26 cellular contexts compared by ENCODE assay signal in the genomic region with DNA sequence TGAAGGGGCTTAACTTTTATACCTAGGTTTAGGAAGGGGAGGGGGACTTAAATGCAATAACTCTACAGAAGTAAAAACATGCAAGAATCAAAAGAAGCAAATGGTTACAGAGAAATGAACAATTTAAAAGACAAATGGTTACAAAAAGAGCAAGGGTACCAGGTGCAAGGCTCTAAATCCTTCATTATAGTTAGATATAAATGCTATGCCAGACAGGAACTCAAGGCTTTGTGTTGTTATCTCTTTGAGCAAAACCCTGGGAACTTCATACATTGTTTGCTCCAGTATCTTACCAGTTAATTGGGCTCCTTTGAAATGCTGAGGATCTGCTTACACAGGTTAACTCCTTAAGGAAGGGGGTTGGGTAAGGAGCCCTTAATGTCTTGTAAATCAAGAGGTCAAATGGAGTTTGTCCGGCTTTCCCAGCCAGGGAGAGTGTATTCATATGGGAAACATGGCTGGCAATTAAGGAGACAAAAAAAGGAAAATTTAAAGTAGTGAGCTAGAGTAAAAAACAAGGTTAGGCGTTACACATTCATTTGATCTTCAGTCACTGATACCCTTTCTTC.
"Had no signal": no experiment of that assay in that cellular context is flagged by ENCODE, and none has a peak within 500 bp of the region (broad histone marks: within the 10 kb centered on the region; RNA-seq: fewer than 3 reads in every experiment).

No MANE protein-coding gene starts in this region.

- DNase-seq: activated CD4-positive, alpha-beta memory T cell treated with anti-CD3 and anti-CD28 coated beads for 36 hours; activated CD4-positive, alpha-beta T cell treated with anti-CD3 and anti-CD28 coated beads, Interleukin-2, amount 10 ng/mL, durations not matched to agents 24 days and 14 days; activated CD4-positive, CD25-positive, alpha-beta regulatory T cell treated with anti-CD3 and anti-CD28 coated beads, Interleukin-2, amount 50 U/mL, for 72 hours; activated CD8-positive, alpha-beta memory T cell treated with anti-CD3 and anti-CD28 coated beads, Interleukin-2, amount 50 U/mL, for 4 hours; activated gamma-delta T cell treated with Interleukin-2 at 50 U/mL for 16 hours; activated naive CD4-positive, alpha-beta T cell treated with anti-CD3 and anti-CD28 coated beads, Interleukin-2, amount 50 U/mL, for 16 hours; activated T-cell treated with anti-CD3 and anti-CD28 coated beads, Interleukin-2, amount 50 U/mL, for 1 hour; amniotic stem cell; brain microvascular endothelial cell; esophagus squamous epithelium; left colon; midbrain; natural killer cell; right lobe of liver; stimulated activated CD4-positive, alpha-beta T cell treated with anti-CD3 and anti-CD28 coated beads, Interleukin-12 subunit alpha, Interleukin-12 subunit beta, amount 100 ng/mL, for 4 hours; stimulated activated CD4-positive, alpha-beta T cell treated with anti-CD3 and anti-CD28 coated beads, Interleukin-4, amount 100 ng/mL, for 24 hours; T-helper 17 cell; T1000; trophoblast cell; WERI-Rb-1 had no signal

- H3K27ac Mint-ChIP-seq: activated CD4-positive, alpha-beta memory T cell treated with anti-CD3 and anti-CD28 coated beads for 36 hours; activated CD4-positive, alpha-beta T cell treated with anti-CD3 and anti-CD28 coated beads, Interleukin-2, amount 10 ng/mL, durations not matched to agents 24 days and 14 days; activated T-helper 17 cell treated with anti-CD3 and anti-CD28 coated beads, Interleukin-2, amount 50 U/mL, for 72 hours; dendritic cell treated with granulocyte-macrophage colony-stimulating factor and Interleukin-4, amounts not matched to agents 40 ng/mL and 50 ng/mL, for 4 days; natural killer cell; stimulated activated effector memory CD8-positive, alpha-beta T cell treated with anti-CD3 and anti-CD28 coated beads, Interleukin-12 subunit alpha, Interleukin-12 subunit beta, amount 100 ng/mL, for 72 hours; stimulated activated naive CD8-positive, alpha-beta T cell treated with anti-CD3 and anti-CD28 coated beads, Interleukin-15, Interleukin-2, amounts not matched to agents 100 ng/mL and 50 ng/mL, for 24 hours; T-helper 17 cell had no signal

- H3K27me3 Mint-ChIP-seq: activated CD4-positive, alpha-beta memory T cell treated with anti-CD3 and anti-CD28 coated beads for 36 hours; activated CD4-positive, alpha-beta T cell treated with anti-CD3 and anti-CD28 coated beads, Interleukin-2, amount 10 ng/mL, durations not matched to agents 24 days and 14 days; activated T-helper 17 cell treated with anti-CD3 and anti-CD28 coated beads, Interleukin-2, amount 50 U/mL, for 72 hours; dendritic cell treated with granulocyte-macrophage colony-stimulating factor and Interleukin-4, amounts not matched to agents 40 ng/mL and 50 ng/mL, for 4 days; stimulated activated naive CD8-positive, alpha-beta T cell treated with anti-CD3 and anti-CD28 coated beads, Interleukin-15, Interleukin-2, amounts not matched to agents 100 ng/mL and 50 ng/mL, for 24 hours; T-helper 17 cell had no signal

- H3K27me3 ChIP-seq: brain microvascular endothelial cell, esophagus squamous epithelium, neutrophil, right lobe of liver had no signal

- ATAC-seq: activated T-helper 17 cell treated with anti-CD3 and anti-CD28 coated beads, Interleukin-2, amount 50 U/mL, for 72 hours; left colon; natural killer cell; right lobe of liver; stimulated activated effector memory CD8-positive, alpha-beta T cell treated with anti-CD3 and anti-CD28 coated beads, Interleukin-12 subunit alpha, Interleukin-12 subunit beta, amount 100 ng/mL, for 72 hours; T-helper 17 cell had no signal

- H3K36me3 ChIP-seq: brain microvascular endothelial cell, esophagus squamous epithelium, neutrophil, right lobe of liver, thoracic aorta, WERI-Rb-1 had no signal

- H3K4me3 Mint-ChIP-seq: activated CD4-positive, alpha-beta memory T cell treated with anti-CD3 and anti-CD28 coated beads for 36 hours; activated CD4-positive, alpha-beta T cell treated with anti-CD3 and anti-CD28 coated beads, Interleukin-2, amount 10 ng/mL, durations not matched to agents 24 days and 14 days; activated T-helper 17 cell treated with anti-CD3 and anti-CD28 coated beads, Interleukin-2, amount 50 U/mL, for 72 hours; dendritic cell treated with granulocyte-macrophage colony-stimulating factor and Interleukin-4, amounts not matched to agents 40 ng/mL and 50 ng/mL, for 4 days; natural killer cell; stimulated activated effector memory CD8-positive, alpha-beta T cell treated with anti-CD3 and anti-CD28 coated beads, Interleukin-12 subunit alpha, Interleukin-12 subunit beta, amount 100 ng/mL, for 72 hours; stimulated activated naive CD8-positive, alpha-beta T cell treated with anti-CD3 and anti-CD28 coated beads, Interleukin-15, Interleukin-2, amounts not matched to agents 100 ng/mL and 50 ng/mL, for 24 hours; T-helper 17 cell had no signal

- H3K27ac ChIP-seq: brain microvascular endothelial cell, esophagus squamous epithelium, neutrophil, right lobe of liver, thoracic aorta, WERI-Rb-1 had no signal

- H3K4me1 Mint-ChIP-seq: activated CD4-positive, alpha-beta T cell treated with anti-CD3 and anti-CD28 coated beads, Interleukin-2, amount 10 ng/mL, durations not matched to agents 24 days and 14 days; activated T-helper 17 cell treated with anti-CD3 and anti-CD28 coated beads, Interleukin-2, amount 50 U/mL, for 72 hours; natural killer cell had no signal

- H3K36me3 Mint-ChIP-seq: natural killer cell; stimulated activated effector memory CD8-positive, alpha-beta T cell treated with anti-CD3 and anti-CD28 coated beads, Interleukin-12 subunit alpha, Interleukin-12 subunit beta, amount 100 ng/mL, for 72 hours had no signal

- H3K4me1 ChIP-seq: esophagus squamous epithelium, right lobe of liver had no signal

- H3K4me3 ChIP-seq: esophagus squamous epithelium, right lobe of liver, thoracic aorta had no signal
